ENCODE assay signal across 8 cellular contexts in the genomic region with DNA sequence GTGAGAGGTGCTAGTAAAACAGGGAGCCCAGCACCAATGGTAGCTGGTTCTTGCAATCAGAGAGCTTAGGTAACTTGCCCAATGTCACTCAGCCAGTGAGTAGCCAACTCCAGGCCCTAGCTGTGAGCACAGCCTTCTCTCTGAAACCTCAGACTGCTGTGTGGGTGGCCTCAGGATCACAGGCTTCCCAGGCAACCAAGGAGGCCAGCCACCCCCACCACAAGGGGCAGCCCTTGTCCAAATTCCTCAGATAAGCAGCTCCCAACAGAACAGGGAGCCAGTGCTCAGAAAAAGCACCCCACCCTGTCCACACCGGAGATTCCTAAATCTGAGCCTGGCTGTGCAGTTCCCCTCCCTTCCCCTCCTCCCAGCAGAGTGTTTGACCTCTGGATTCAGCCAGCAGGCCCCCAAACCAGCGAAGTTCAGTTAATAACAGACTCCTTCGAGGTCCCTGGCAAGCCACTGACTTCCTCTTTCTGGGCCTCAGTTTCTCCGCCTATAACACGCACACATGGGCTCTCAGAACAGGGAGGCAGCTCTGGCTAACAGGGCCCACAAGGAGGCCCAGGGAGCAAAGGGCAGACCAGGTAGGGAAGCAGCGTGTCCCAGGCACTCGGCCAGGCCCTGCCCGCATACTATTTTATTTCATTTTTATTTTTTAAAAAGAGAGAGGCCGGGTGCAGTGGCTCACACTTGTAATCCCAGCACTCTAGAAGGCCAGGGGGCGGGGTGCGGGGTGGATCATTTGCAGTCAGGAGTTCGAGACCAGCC. TPM values are rescaled to one million over a fixed set of nuclear protein-coding genes. Genes with fewer than 3 reads are reported as not detected.
DNase-seq lines count a peak whose midpoint lies in the region; ATAC-seq and TF ChIP-seq lines count a peak whose summit lies in the region.

No MANE protein-coding gene starts in this region.

- H3K4me1 Mint-ChIP-seq in activated naive CD8-positive, alpha-beta T cell treated with anti-CD3 and anti-CD28 coated beads, Interleukin-2, amount 10 ng/mL, durations not matched to agents 7 days and 5 days, result peaks cover 49% of the 10 kb centered on the region

- peaks cover 50 to 92% (median 87%) of the 10 kb centered on the region in 10 experiments for H3K4me1 ChIP-seq in BLaER1 treated with 17β-estradiol and CSF1 and Interleukin-3, amounts not matched to agents 10 nM and 100 nM
- H3K4me1 ChIP-seq in HUES48 (ENCODE audit: control insufficient read depth, insufficient read depth, low read length) (peaks cover 24% of the 10 kb centered on the region), smooth muscle cell (ENCODE audit: low read depth) (peaks cover 39% of the 10 kb centered on the region)

- peaks cover 10% of the 10 kb centered on the region for H3F3A ChIP-seq in smooth muscle cell (ENCODE audit: low read depth)

- peak overlapping the region; percentile 84 for H3K27ac Mint-ChIP-seq in activated naive CD8-positive, alpha-beta T cell treated with anti-CD3 and anti-CD28 coated beads, Interleukin-2, amount 10 ng/mL, durations not matched to agents 7 days and 5 days

- peak overlapping the region in 1 of 11 experiments; percentile 11; a peak in 1 of 22 replicates for H3K27ac ChIP-seq in BLaER1 treated with 17β-estradiol and CSF1 and Interleukin-3, amounts not matched to agents 10 nM and 100 nM
- peak overlapping the region; percentile 59 for H3K27ac ChIP-seq in HUES48 (ENCODE audit: low read depth, low read length)
- H3K27ac ChIP-seq in smooth muscle cell (ENCODE audit: low read depth), result peak overlapping the region; percentile 36

- peak; percentile 43 for DNase-seq in activated naive CD8-positive, alpha-beta T cell treated with anti-CD3 and anti-CD28 coated beads, Interleukin-2, amount 10 ng/mL, durations not matched to agents 7 days and 5 days
- DNase-seq in smooth muscle cell (lab: John Stamatoyannopoulos, UW; ENCODE audit: unreplicated experiment) (no peak), germinal center (ENCODE audit: low spot score) (no peak), GF-D8 (lab: John Stamatoyannopoulos, UW) (no peak)

- H3K4me3 Mint-ChIP-seq in activated naive CD8-positive, alpha-beta T cell treated with anti-CD3 and anti-CD28 coated beads, Interleukin-2, amount 10 ng/mL, durations not matched to agents 7 days and 5 days, result peak overlapping the region; percentile 92

- no peak overlapping the region for H2AFZ ChIP-seq in smooth muscle cell (ENCODE audit: low read depth)

- H3K36me3 Mint-ChIP-seq in activated naive CD8-positive, alpha-beta T cell treated with anti-CD3 and anti-CD28 coated beads, Interleukin-2, amount 10 ng/mL, durations not matched to agents 7 days and 5 days, result peaks cover 39% of the 10 kb centered on the region

- 0 out of 20 replicates have a peak overlapping the region, but pooled peaks of 2 of the 10 experiments have one; percentile 0 to 86 for H3K4me3 ChIP-seq in BLaER1 treated with 17β-estradiol and CSF1 and Interleukin-3, amounts not matched to agents 10 nM and 100 nM
- H3K4me3 ChIP-seq in HUES48 (ENCODE audit: low read depth, low read length) (peak overlapping the region; percentile 84), iPS-18c (ENCODE audit: insufficient read depth, low read depth, low read length) (peak overlapping the region; percentile 91), smooth muscle cell (peak overlapping the region; percentile 95)

- peak; percentile 10 for TF ChIP-seq CTCF in smooth muscle cell (IDR thresholded peaks at IDR 0.05; ENCODE audit: borderline replicate concordance, insufficient read depth, poor library complexity, severe bottlenecking)

- WGBS in smooth muscle cell (ENCODE audit: low lambda C conversion rate), result 54% methylated on average over 12 of the region's 12 CpGs

- peaks cover 43 to 76% (median 73%) of the 10 kb centered on the region in 11 experiments; a peak in 20 of 22 replicates for H4K20me1 ChIP-seq in BLaER1 treated with 17β-estradiol and CSF1 and Interleukin-3, amounts not matched to agents 10 nM and 100 nM
- peaks cover 72% of the 10 kb centered on the region for H4K20me1 ChIP-seq in smooth muscle cell (ENCODE audit: low read depth)

- H3K27me3 Mint-ChIP-seq in activated naive CD8-positive, alpha-beta T cell treated with anti-CD3 and anti-CD28 coated beads, Interleukin-2, amount 10 ng/mL, durations not matched to agents 7 days and 5 days, result no peaks in the 10 kb centered on the region

- H3K9me3 ChIP-seq in BLaER1 treated with 17β-estradiol and CSF1 and Interleukin-3, amounts not matched to agents 10 nM and 100 nM (replicated peaks in 1 of 11), result no peaks in the 10 kb centered on the region
- no peaks in the 10 kb centered on the region for H3K9me3 ChIP-seq in HUES48 (ENCODE audit: control insufficient read depth, insufficient read depth, low read length)
- no peaks in the 10 kb centered on the region for H3K9me3 ChIP-seq in iPS-18c (ENCODE audit: control insufficient read depth, insufficient read depth, low read length)
- H3K9me3 ChIP-seq in smooth muscle cell (replicated peaks; ENCODE audit: low read depth), result no peaks in the 10 kb centered on the region

- H3K9ac ChIP-seq in BLaER1 treated with 17β-estradiol and CSF1 and Interleukin-3, amounts not matched to agents 10 nM and 100 nM, result peak overlapping the region in 8 of 11 experiments; percentile 27 to 89 (median 44); a peak in 13 of 22 replicates
- H3K9ac ChIP-seq in HUES48 (ENCODE audit: low read depth, low read length) (no peak overlapping the region; the same call in 1 of the 2 replicates), smooth muscle cell (ENCODE audit: low read depth) (peak overlapping the region; percentile 4)

- peaks cover 0 to 15% (median 6%) of the 10 kb centered on the region in 11 experiments; a peak in 9 of 22 replicates for H3K27me3 ChIP-seq in BLaER1 treated with 17β-estradiol and CSF1 and Interleukin-3, amounts not matched to agents 10 nM and 100 nM
- H3K27me3 ChIP-seq in HUES48 (ENCODE audit: control insufficient read depth, insufficient read depth, low read length) (no peaks in the 10 kb centered on the region), smooth muscle cell (ENCODE audit: low read depth) (no peaks in the 10 kb centered on the region)

- H3K36me3 ChIP-seq in BLaER1 treated with 17β-estradiol and CSF1 and Interleukin-3, amounts not matched to agents 10 nM and 100 nM, result no peaks in the 10 kb centered on the region
- no peaks in the 10 kb centered on the region for H3K36me3 ChIP-seq in HUES48 (ENCODE audit: control insufficient read depth, insufficient read depth, low read length)
- no peaks in the 10 kb centered on the region for H3K36me3 ChIP-seq in smooth muscle cell (ENCODE audit: low read depth)

- H3K4me2 ChIP-seq in BLaER1 treated with 17β-estradiol and CSF1 and Interleukin-3, amounts not matched to agents 10 nM and 100 nM, result peak overlapping the region; percentile 86 to 100 (median 98)
- peak overlapping the region; percentile 95 for H3K4me2 ChIP-seq in smooth muscle cell

- POLR2A ChIA-PET in activated naive CD8-positive, alpha-beta T cell treated with anti-CD3 and anti-CD28 coated beads, Interleukin-2, amount 10 ng/mL, durations not matched to agents 7 days and 5 days (lab: Charles Lee), result interaction anchor here (0.6 to 18.2 kb wide), 8 partner anchors 7 to 72 kb away, joined by 3 to 389 read pairs (median 4); no protein-coding TSS in a partner anchor

- H3K79me2 ChIP-seq in smooth muscle cell (ENCODE audit: low read depth), result peaks cover 72% of the 10 kb centered on the region

- no peak for ATAC-seq in activated naive CD8-positive, alpha-beta T cell treated with anti-CD3 and anti-CD28 coated beads, Interleukin-2, amount 10 ng/mL, durations not matched to agents 7 days and 5 days (ENCODE audit: low read depth)
- no peak for ATAC-seq in HG03196 (IDR thresholded peaks at IDR 0.05; ENCODE audit: unreplicated experiment)

- H3K9me3 Mint-ChIP-seq in activated naive CD8-positive, alpha-beta T cell treated with anti-CD3 and anti-CD28 coated beads, Interleukin-2, amount 10 ng/mL, durations not matched to agents 7 days and 5 days, result no peaks in the 10 kb centered on the region

RNA-seq across cellular contexts. Expression of gene EEIG1, which starts 2.7 kb away (rescaled TPM):
- 100 to 1,000 TPM; 329 to 366 TPM for total RNA-seq in activated naive CD8-positive, alpha-beta T cell treated with anti-CD3 and anti-CD28 coated beads, Interleukin-2, amount 10 ng/mL, durations not matched to agents 7 days and 5 days
- total RNA-seq in smooth muscle cell, result 9.2 and 21.2 TPM in 2 replicates
- polyA plus RNA-seq in smooth muscle cell, result 18.1 and 19.4 TPM in 2 replicates

RNA-seq across cellular contexts. Expression of gene DPM2, which starts 40.4 kb away (rescaled TPM):
- total RNA-seq in activated naive CD8-positive, alpha-beta T cell treated with anti-CD3 and anti-CD28 coated beads, Interleukin-2, amount 10 ng/mL, durations not matched to agents 7 days and 5 days, result 10 to 100 TPM; 49.2 to 54.2 TPM
- 23.6 and 26.0 TPM in 2 replicates for total RNA-seq in smooth muscle cell
- polyA plus RNA-seq in smooth muscle cell, result 68.5 and 72.8 TPM in 2 replicates

RNA-seq across cellular contexts. Expression of gene PIP5KL1, which starts 47.5 kb away (rescaled TPM):
- total RNA-seq in activated naive CD8-positive, alpha-beta T cell treated with anti-CD3 and anti-CD28 coated beads, Interleukin-2, amount 10 ng/mL, durations not matched to agents 7 days and 5 days, result 1 to 10 TPM; 1.5 to 1.9 TPM
- 1.1 and 9.2 TPM in 2 replicates for total RNA-seq in smooth muscle cell
- 2.7 and 9.7 TPM in 2 replicates for polyA plus RNA-seq in smooth muscle cell

Comparison
In these comparisons a context has a peak if more than half of its experiments do, and no peak if none do; other contexts are left out.
1. RNA of gene EEIG1, which starts 2.7 kb away (total RNA-seq): 329 to 366 TPM in activated naive CD8-positive, alpha-beta T cell treated with anti-CD3 and anti-CD28 coated beads, Interleukin-2, amount 10 ng/mL, durations not matched to agents 7 days and 5 days; 9.2 to 21.2 TPM in smooth muscle cell; every median in the first group is over 10 times any median in the second.